Comparison of ENCODE assay signal across 1 cellular context in the genomic region with DNA sequence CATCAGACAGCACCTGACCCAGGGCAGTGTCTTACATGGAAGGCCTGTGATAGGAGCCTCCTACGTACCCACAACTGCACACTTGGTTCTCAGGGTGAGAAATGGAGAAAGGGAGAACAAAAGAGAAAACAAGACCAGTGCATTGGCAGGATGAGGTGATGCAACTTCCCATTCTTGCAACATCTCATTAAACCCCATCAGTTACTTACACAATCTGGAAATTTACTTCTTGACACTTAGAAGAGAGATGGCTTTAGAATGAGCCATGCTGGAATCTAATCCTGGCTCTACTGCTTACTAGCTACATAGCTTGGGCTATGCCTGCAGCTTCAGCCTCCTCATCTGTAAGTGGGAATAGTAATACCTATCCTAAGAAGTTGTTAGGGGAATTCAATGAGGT.
TF ChIP-seq lines count a peak whose summit lies in the region.

No MANE protein-coding gene starts in this region.

TF ChIP-seq in K562, 482 proteins besides CTCF, POLR2A, EP300 and RAD21 (continued from another document):
- TF ChIP-seq, protein P1, sequence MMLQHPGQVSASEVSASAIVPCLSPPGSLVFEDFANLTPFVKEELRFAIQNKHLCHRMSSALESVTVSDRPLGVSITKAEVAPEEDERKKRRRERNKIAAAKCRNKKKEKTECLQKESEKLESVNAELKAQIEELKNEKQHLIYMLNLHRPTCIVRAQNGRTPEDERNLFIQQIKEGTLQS (IDR thresholded peaks at IDR 0.05) = 0 out of 2 replicates have a peak, but pooled peaks have one; percentile 14
- TF ChIP-seq, protein P1 (CRISPR knock-in tag; conservative IDR thresholded peaks at IDR 0.05) = no peak
- TF ChIP-seq CEBPB (tag; IDR thresholded peaks at IDR 0.05) = peak; percentile 71
